Comparison of ENCODE assay signal across 1 cellular context in the genomic region with DNA sequence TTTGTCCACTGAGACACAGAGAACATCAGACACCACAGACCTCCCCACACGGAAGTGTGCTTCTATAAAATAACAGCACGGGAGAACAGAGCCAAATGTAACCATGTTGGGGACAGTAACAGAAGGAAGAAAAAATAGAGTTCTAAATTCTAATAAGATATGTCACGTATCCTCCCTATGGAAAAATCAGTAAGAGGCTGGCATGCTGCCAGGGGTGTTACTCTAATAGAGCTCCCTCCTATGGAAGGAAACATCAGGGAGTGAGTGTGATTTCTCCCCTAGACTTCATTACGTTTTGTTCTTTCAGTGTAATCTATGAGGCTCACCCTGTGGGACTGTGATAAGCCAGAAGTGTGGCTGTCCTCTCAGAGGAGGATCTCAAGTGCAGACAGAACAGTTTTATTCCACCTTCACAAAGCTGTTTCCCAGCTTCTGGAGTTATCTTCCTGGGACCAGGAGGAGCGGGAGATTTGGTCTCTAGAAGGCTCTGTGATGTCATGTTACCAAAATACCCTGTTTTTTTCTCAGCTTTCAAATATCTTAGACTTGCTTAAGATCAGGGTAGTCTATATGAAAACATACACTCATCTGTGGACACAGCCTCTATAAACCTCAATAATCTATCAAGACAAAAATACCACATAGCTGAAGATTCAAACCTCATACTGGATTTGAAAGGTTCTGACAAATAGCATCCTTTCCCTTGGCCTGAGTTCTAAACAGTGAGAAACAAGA.
A peak's percentile ranks its signal among the peaks of the same experiment; 100 is the strongest.
TF ChIP-seq lines count a peak whose summit lies in the region.

No MANE protein-coding gene starts in this region.

TF ChIP-seq in HepG2, 621 proteins besides CTCF, POLR2A, EP300 and RAD21 (continued from another document):
- TF ChIP-seq THAP11 (CRISPR knock-in tag; IDR thresholded peaks at IDR 0.05) (0 out of 2 replicates have a peak, but pooled peaks have one; percentile 33), ZNF33B (CRISPR knock-in tag; IDR thresholded peaks at IDR 0.05) (no peak), PHF20 (CRISPR knock-in tag; IDR thresholded peaks at IDR 0.05) (0 out of 2 replicates have a peak, but pooled peaks have one; percentile 25), ZNF816 (CRISPR knock-in tag; IDR thresholded peaks at IDR 0.05; ENCODE audit: borderline replicate concordance) (no peak), CEBPG (CRISPR knock-in tag; IDR thresholded peaks at IDR 0.05) (0 out of 2 replicates have a peak, but pooled peaks have one; percentile 21)
TF ChIP-seq in HepG2: peak in this region for 8.
